8 cellular contexts compared by ENCODE assay signal in genomic region chr6:73696990-73697651, GRCh38. TPM values are rescaled to one million over a fixed set of nuclear protein-coding genes. Genes with fewer than 3 reads are reported as not detected.
DNase-seq lines count a peak whose midpoint lies in the region; ATAC-seq and TF ChIP-seq lines count a peak whose summit lies in the region.

No MANE protein-coding gene starts in this region.

- TF ChIP-seq RAD21 in SK-N-SH (IDR thresholded peaks at IDR 0.05; ENCODE audit: low read length): no peak

- peak overlapping the region; percentile 82 for H3K27ac Mint-ChIP-seq in stimulated activated naive B cell treated with anti-CD40 and anti-IgM and Interleukin-4, amounts not matched to agents 10 μg/mL and 1 μg/mL and 100 μg/mL, for 72 hours

- no peak for ATAC-seq in SK-N-SH treated with all-trans-retinoic acid at 6 μM for 48 hours
- no peak for ATAC-seq in stimulated activated naive B cell treated with anti-CD40 and anti-IgM and Interleukin-4, amounts not matched to agents 10 μg/mL and 1 μg/mL and 100 μg/mL, for 72 hours (replicated peaks)
- no peak for ATAC-seq in HG02973 (IDR thresholded peaks at IDR 0.05; ENCODE audit: unreplicated experiment)
- no peak for ATAC-seq in GM19035 (IDR thresholded peaks at IDR 0.05; ENCODE audit: unreplicated experiment)

- intact Hi-C loops in esophagus muscularis mucosa (cut with DNase I): no loop called here

- TF ChIP-seq POLR2A in esophagus muscularis mucosa (IDR thresholded peaks at IDR 0.05; ENCODE audit: low read depth): no peak

- H3K4me1 Mint-ChIP-seq in stimulated activated naive B cell treated with anti-CD40 and anti-IgM and Interleukin-4, amounts not matched to agents 10 μg/mL and 1 μg/mL and 100 μg/mL, for 72 hours: peaks cover 19 to 31% of the 10 kb centered on the region in 2 donors

- H3K9me3 Mint-ChIP-seq in stimulated activated naive B cell treated with anti-CD40 and anti-IgM and Interleukin-4, amounts not matched to agents 10 μg/mL and 1 μg/mL and 100 μg/mL, for 72 hours: peaks cover 4 to 9% of the 10 kb centered on the region in 2 donors

- CTCF ChIA-PET in SK-N-SH (lab: Yijun Ruan, JAX): interaction anchor here (1.1 kb wide), 1 partner anchor 36 kb away, joined by 4 read pairs; no protein-coding TSS in a partner anchor

- H3K27ac ChIP-seq in SK-N-SH (ENCODE audit: low read depth in 2 of 2, low read length in 1 of 2): peak overlapping the region; percentile 85 to 96; a peak in 3 of 4 replicates
- H3K27ac ChIP-seq in SJSA1: peak overlapping the region; percentile 79
- peak overlapping the region in 1 of 4 donors; percentile 81 for H3K27ac ChIP-seq in esophagus muscularis mucosa (replicated peaks in 1 of 4)

- H3K4me3 ChIP-seq in SK-N-SH (ENCODE audit: low read depth in 2 of 2, low read length in 1 of 2) (peak overlapping the region; percentile 56 to 73; a peak in 3 of 4 replicates), SJSA1 (peak overlapping the region; percentile 53), esophagus muscularis mucosa (peak overlapping the region; percentile 74 to 76 (median 74))

- peaks cover 26 to 29% of the 10 kb centered on the region in 2 donors for H3K27me3 Mint-ChIP-seq in stimulated activated naive B cell treated with anti-CD40 and anti-IgM and Interleukin-4, amounts not matched to agents 10 μg/mL and 1 μg/mL and 100 μg/mL, for 72 hours

- H3K4me3 Mint-ChIP-seq in stimulated activated naive B cell treated with anti-CD40 and anti-IgM and Interleukin-4, amounts not matched to agents 10 μg/mL and 1 μg/mL and 100 μg/mL, for 72 hours: peak overlapping the region; percentile 86 to 92

- TF ChIP-seq CTCF in SK-N-SH (IDR thresholded peaks at IDR 0.05) (no peak), esophagus muscularis mucosa (IDR thresholded peaks at IDR 0.05) (no peak)

- POLR2A ChIA-PET in SK-N-SH (lab: Yijun Ruan, JAX): no interaction called here

- 54% methylated on average over 10 of the region's 10 CpGs for WGBS in SK-N-SH (ENCODE audit: low lambda C conversion rate)
- 65% methylated on average over 10 of the region's 10 CpGs for WGBS in esophagus muscularis mucosa

- peak overlapping the region; percentile 84 for H3K9ac ChIP-seq in SK-N-SH

- peaks cover 49% of the 10 kb centered on the region for H3K79me2 ChIP-seq in SK-N-SH (ENCODE audit: insufficient read depth)

- peaks cover 30% of the 10 kb centered on the region for H3F3A ChIP-seq in SK-N-SH (replicated peaks; ENCODE audit: insufficient read depth)

- H3K4me2 ChIP-seq in SK-N-SH: peak overlapping the region; percentile 88

- H3K9me3 ChIP-seq in SK-N-SH: no peaks in the 10 kb centered on the region
- H3K9me3 ChIP-seq in SJSA1 (replicated peaks): no peaks in the 10 kb centered on the region
- H3K9me3 ChIP-seq in esophagus muscularis mucosa: no peaks in the 10 kb centered on the region

- H3K4me1 ChIP-seq in SK-N-SH (ENCODE audit: control insufficient read depth in 1 of 2, insufficient read depth in 2 of 2, low read depth in 1 of 2, low read length in 1 of 2): peaks cover 0 to 15% of the 10 kb centered on the region in 2 experiments; a peak in 2 of 4 replicates
- H3K4me1 ChIP-seq in SJSA1 (replicated peaks): peaks cover 28% of the 10 kb centered on the region
- peaks cover 4 to 33% (median 28%) of the 10 kb centered on the region in 4 donors for H3K4me1 ChIP-seq in esophagus muscularis mucosa

- H3K36me3 Mint-ChIP-seq in stimulated activated naive B cell treated with anti-CD40 and anti-IgM and Interleukin-4, amounts not matched to agents 10 μg/mL and 1 μg/mL and 100 μg/mL, for 72 hours: peaks cover 2 to 13% of the 10 kb centered on the region in 2 donors

- no peak for DNase-seq in SK-N-SH
- DNase-seq in SJSA1 (ENCODE audit: low read depth in 1 of 2, low spot score in 2 of 2): no peak
- DNase-seq in esophagus muscularis mucosa (ENCODE audit: extremely low spot score): no peak
- DNase-seq in stimulated activated naive B cell treated with anti-CD40 and anti-IgM and Interleukin-4, amounts not matched to agents 10 μg/mL and 1 μg/mL and 100 μg/mL, for 72 hours: no peak
- no peak for DNase-seq in NCI-H2081 (lab: John Stamatoyannopoulos, UW)

- H2AFZ ChIP-seq in SK-N-SH (ENCODE audit: low read depth): no peak overlapping the region

- H3K36me3 ChIP-seq in SK-N-SH (replicated peaks in 1 of 2; ENCODE audit: control insufficient read depth in 1 of 2, insufficient read depth in 2 of 2, low read length in 1 of 2) (peaks cover 0 to 7% of the 10 kb centered on the region in 2 experiments), SJSA1 (peaks cover 17% of the 10 kb centered on the region), esophagus muscularis mucosa (no peaks in the 10 kb centered on the region)

- H4K20me1 ChIP-seq in SK-N-SH (ENCODE audit: insufficient read depth): no peaks in the 10 kb centered on the region

- TF ChIP-seq EP300 in SK-N-SH (IDR thresholded peaks at IDR 0.05; ENCODE audit: borderline replicate concordance in 1 of 2, low read depth in 1 of 2, low read length in 1 of 2): no peak
- TF ChIP-seq EP300 in esophagus muscularis mucosa (IDR thresholded peaks at IDR 0.05): no peak

- H3K9me2 ChIP-seq in SK-N-SH: no peaks in the 10 kb centered on the region

- H3K27me3 ChIP-seq in SK-N-SH (ENCODE audit: insufficient read depth): no peaks in the 10 kb centered on the region
- H3K27me3 ChIP-seq in SJSA1 (replicated peaks): no peaks in the 10 kb centered on the region
- no peaks in the 10 kb centered on the region for H3K27me3 ChIP-seq in esophagus muscularis mucosa

TF ChIP-seq in SK-N-SH, 30 proteins besides CTCF, POLR2A, EP300 and RAD21 (continues in another document):
- TF ChIP-seq RFX5 (IDR thresholded peaks at IDR 0.05; ENCODE audit: low read length): no peak
- no peak for TF ChIP-seq RCOR1 (IDR thresholded peaks at IDR 0.05; ENCODE audit: low read length)
- no peak for TF ChIP-seq MXI1 (IDR thresholded peaks at IDR 0.05; ENCODE audit: low read depth, low read length)
- TF ChIP-seq TCF12 (IDR thresholded peaks at IDR 0.05): no peak

TF ChIP-seq in SK-N-SH treated with all-trans-retinoic acid at 6 μM for 48 hours, 23 proteins besides CTCF, POLR2A, EP300 and RAD21:
- no peak for TF ChIP-seq GLIS3 (CRISPR knock-in tag; IDR thresholded peaks at IDR 0.05)
- no peak for TF ChIP-seq CSDC2 (CRISPR knock-in tag; IDR thresholded peaks at IDR 0.05)
- no peak for TF ChIP-seq ZNF565 (CRISPR knock-in tag; conservative IDR thresholded peaks at IDR 0.05; ENCODE audit: low read depth)
- no peak for TF ChIP-seq RARB (CRISPR knock-in tag; IDR thresholded peaks at IDR 0.05)
- no peak for TF ChIP-seq OSR1 (CRISPR knock-in tag; IDR thresholded peaks at IDR 0.05)
- no peak for TF ChIP-seq ZFP30 (CRISPR knock-in tag; IDR thresholded peaks at IDR 0.05)

RNA-seq across cellular contexts. Expression of gene CD109, which starts 1.1 kb away (rescaled TPM):
- polyA plus RNA-seq in SK-N-SH (2012; rRNA removed): 19.7 and 27.8 TPM in 2 replicates
- polyA plus RNA-seq in SK-N-SH (2012; cell fraction: cytosol; rRNA removed): 30.4 and 31.3 TPM in 2 replicates
- 9.4 and 20.1 TPM in 2 replicates for polyA plus RNA-seq in SK-N-SH (2012; cell fraction: nucleus; rRNA removed)
- 31.2 and 47.3 TPM in 2 replicates for total RNA-seq in SJSA1 (2014; rRNA removed; shearing (Covaris generic))
- 10 to 100 TPM; 12.1 to 21.4 (median 15.8) TPM for total RNA-seq in esophagus muscularis mucosa

RNA-seq across cellular contexts. Expression of gene SLC17A5, which starts 43.3 kb away (rescaled TPM):
- 9.2 and 14.0 TPM in 2 replicates for polyA plus RNA-seq in SK-N-SH (2012; rRNA removed)
- polyA plus RNA-seq in SK-N-SH (2012; cell fraction: cytosol; rRNA removed): 12.4 and 14.0 TPM in 2 replicates
- 3.0 and 6.3 TPM in 2 replicates for polyA plus RNA-seq in SK-N-SH (2012; cell fraction: nucleus; rRNA removed)
- total RNA-seq in SJSA1 (2014; rRNA removed; shearing (Covaris generic)): 4.5 and 12.5 TPM in 2 replicates
- 10 to 100 TPM; 15.0 to 17.9 (median 16.2) TPM for total RNA-seq in esophagus muscularis mucosa
